8 cellular contexts compared by ENCODE assay signal in the genomic region with DNA sequence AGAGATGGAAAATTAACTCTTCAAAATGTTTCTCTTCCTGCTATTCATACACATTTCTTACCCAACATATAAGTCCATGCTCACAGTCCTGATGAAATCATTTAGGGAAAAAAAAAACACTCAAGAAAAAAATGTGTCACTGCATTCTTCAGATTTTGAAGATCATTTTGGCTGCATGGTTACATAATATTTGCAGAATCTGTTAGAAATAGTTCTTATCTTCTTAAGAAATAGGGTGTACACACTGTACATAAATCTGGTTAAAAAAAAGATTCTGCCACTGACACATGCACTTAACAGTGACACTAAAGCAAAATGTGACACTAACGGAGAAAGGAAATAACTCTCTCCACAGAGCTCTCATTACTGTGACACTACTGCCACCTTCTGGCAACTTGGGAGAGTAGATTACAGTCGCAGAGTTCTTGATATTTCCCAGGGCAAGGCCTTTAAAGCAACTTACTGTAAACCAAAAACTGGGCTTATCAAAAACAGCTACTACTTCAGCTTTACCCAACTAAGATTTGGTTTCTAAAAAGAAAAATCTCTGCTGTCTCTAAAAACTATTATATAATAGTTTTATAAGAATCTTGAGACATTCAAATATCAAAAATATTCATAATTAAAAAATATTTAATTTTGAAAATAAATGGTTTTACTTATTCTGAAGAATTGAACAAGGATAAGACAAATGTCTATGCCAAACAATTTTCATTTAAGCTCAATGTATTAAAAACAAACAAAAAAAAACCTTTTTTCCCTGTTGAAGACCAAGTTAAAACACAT.
DNase-seq lines count a peak whose midpoint lies in the region; ATAC-seq, FAIRE-seq and TF ChIP-seq lines count a peak whose summit lies in the region.

No MANE protein-coding gene starts in this region.

- no peak overlapping the region for H3K4me2 ChIP-seq in hepatocyte

- DNase-seq in A172 (ENCODE audit: low spot score): peak; percentile 62
- peak; percentile 46 for DNase-seq in GM12892 (ENCODE audit: insufficient read length)
- DNase-seq in NCI-H128 (lab: John Stamatoyannopoulos, UW; ENCODE audit: unreplicated experiment): peak; percentile 96
- DNase-seq in SKM-1 (lab: John Stamatoyannopoulos, UW; ENCODE audit: unreplicated experiment): peak; percentile 38
- no peak for DNase-seq in ascending aorta (ENCODE audit: low spot score in 2 of 2)
- peak; percentile 89 for DNase-seq in hepatocyte (ENCODE audit: low spot score)
- DNase-seq in smooth muscle cell of the brain vasculature (ENCODE audit: low read depth, low spot score): peak; percentile 60

- TF ChIP-seq CTCF in ascending aorta (IDR thresholded peaks at IDR 0.05) (peak; percentile 65 to 75 (median 71)), hepatocyte (IDR thresholded peaks at IDR 0.05; ENCODE audit: poor library complexity) (peak; percentile 92)

- H3K27ac ChIP-seq in ascending aorta: no peak overlapping the region
- H3K27ac ChIP-seq in hepatocyte: no peak overlapping the region

- H3K4me1 ChIP-seq in ascending aorta: no peaks in the 10 kb centered on the region
- H3K4me1 ChIP-seq in hepatocyte (ENCODE audit: insufficient read depth): peaks cover 13% of the 10 kb centered on the region

- H3K27me3 ChIP-seq in ascending aorta (no peaks in the 10 kb centered on the region), hepatocyte (no peaks in the 10 kb centered on the region)

- H3K9me3 ChIP-seq in ascending aorta: no peaks in the 10 kb centered on the region
- H3K9me3 ChIP-seq in hepatocyte (ENCODE audit: low read depth): no peaks in the 10 kb centered on the region

- H2AFZ ChIP-seq in hepatocyte: no peak overlapping the region

- no peaks in the 10 kb centered on the region for H3K9me2 ChIP-seq in hepatocyte (replicated peaks; ENCODE audit: insufficient read depth)

- FAIRE-seq in GM12892 (lab: Jason Lieb, UNC): peak; percentile 69

- no peak overlapping the region for H3K4me3 ChIP-seq in ascending aorta
- H3K4me3 ChIP-seq in hepatocyte: no peak overlapping the region

- no peaks in the 10 kb centered on the region for H4K20me1 ChIP-seq in hepatocyte (ENCODE audit: insufficient read depth, poor library complexity, severe bottlenecking)

- intact Hi-C loops in ascending aorta (cut with DNase I): no loop called here

- no peak for TF ChIP-seq POLR2A in GM12892 (IDR thresholded peaks at IDR 0.05; ENCODE audit: low read depth, low read length)

- ATAC-seq in HG02840 (IDR thresholded peaks at IDR 0.05; ENCODE audit: low FRiP score, unreplicated experiment): peak; percentile 80

- H3K36me3 ChIP-seq in ascending aorta (peaks cover 5 to 23% of the 10 kb centered on the region in 2 donors), hepatocyte (replicated peaks; ENCODE audit: insufficient read depth, low read depth) (no peaks in the 10 kb centered on the region)

- H3K79me2 ChIP-seq in hepatocyte: no peaks in the 10 kb centered on the region

- WGBS in hepatocyte (ENCODE audit: low lambda C conversion rate, missing lambda C conversion rate): 8% methylated on average over 2 of the region's 2 CpGs

Comparison
In these comparisons a context has a peak if more than half of its experiments do, and no peak if none do; other contexts are left out.
1. DNase-seq: peak in A172 (single experiment), GM12892 (single experiment), NCI-H128 (single experiment), SKM-1 (single experiment), hepatocyte (single experiment) and smooth muscle cell of the brain vasculature (single experiment); none in ascending aorta (0 of 2).